Comparison of ENCODE assay signal across 8 cellular contexts in genomic region chr16:74774223-74775139, GRCh38. TPM values are rescaled to one million over a fixed set of nuclear protein-coding genes. Genes with fewer than 3 reads are reported as not detected.
DNase-seq lines count a peak whose midpoint lies in the region; ATAC-seq lines count a peak whose summit lies in the region.

A gene with protein sequence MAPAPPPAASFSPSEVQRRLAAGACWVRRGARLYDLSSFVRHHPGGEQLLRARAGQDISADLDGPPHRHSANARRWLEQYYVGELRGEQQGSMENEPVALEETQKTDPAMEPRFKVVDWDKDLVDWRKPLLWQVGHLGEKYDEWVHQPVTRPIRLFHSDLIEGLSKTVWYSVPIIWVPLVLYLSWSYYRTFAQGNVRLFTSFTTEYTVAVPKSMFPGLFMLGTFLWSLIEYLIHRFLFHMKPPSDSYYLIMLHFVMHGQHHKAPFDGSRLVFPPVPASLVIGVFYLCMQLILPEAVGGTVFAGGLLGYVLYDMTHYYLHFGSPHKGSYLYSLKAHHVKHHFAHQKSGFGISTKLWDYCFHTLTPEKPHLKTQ (minus strand): TSS chr16:74774820. CDS start chr16:74774755, 65 bp downstream.

- ATAC-seq in GM18867 (IDR thresholded peaks at IDR 0.05; ENCODE audit: unreplicated experiment) (peak; percentile 86), HG03064 (IDR thresholded peaks at IDR 0.05; ENCODE audit: low read depth, unreplicated experiment) (peak; percentile 88), left colon (peak; percentile 85)

- intact Hi-C loops in left colon (cut with DNase I, micrococcal nuclease) = no loop called here

- DNase-seq in 8988T (peak; percentile 98), NCI-H2107 treated with DMSO at 0.1 percent for 48 hours (lab: John Stamatoyannopoulos, UW; ENCODE audit: unreplicated experiment) (peak; percentile 60), cerebellar cortex (ENCODE audit: low spot score) (peak; percentile 30), left colon (peak; percentile 91)
- DNase-seq in activated CD4-positive, CD25-positive, alpha-beta regulatory T cell treated with anti-CD3 and anti-CD28 coated beads, Interleukin-2, amount 50 U/mL, for 16 hours (ENCODE audit: low read depth, low spot score) = peak; percentile 21
- peak; percentile 62 to 73 for DNase-seq in stimulated activated CD4-positive, alpha-beta T cell treated with anti-CD3 and anti-CD28 coated beads, Interleukin-2, amount 100 ng/mL, for 24 hours

RNA-seq across cellular contexts. Expression of the gene that starts here (rescaled TPM):
- 10 to 100 TPM; 48.5 to 64.5 TPM for total RNA-seq in left colon

Comparison
In these comparisons a context has a peak if more than half of its experiments do, and no peak if none do; other contexts are left out.
1. Peak in every context shown above with its lines: DNase-seq and ATAC-seq.
2. DNase-seq: peak in every context shown above with its lines; median percentile 98 in 8988T; 91 in left colon; 68 in stimulated activated CD4-positive, alpha-beta T cell treated with anti-CD3 and anti-CD28 coated beads, Interleukin-2, amount 100 ng/mL, for 24 hours; 60 in NCI-H2107 treated with DMSO at 0.1 percent for 48 hours; 30 in cerebellar cortex; 21 in activated CD4-positive, CD25-positive, alpha-beta regulatory T cell treated with anti-CD3 and anti-CD28 coated beads, Interleukin-2, amount 50 U/mL, for 16 hours.